In the genomic region with DNA sequence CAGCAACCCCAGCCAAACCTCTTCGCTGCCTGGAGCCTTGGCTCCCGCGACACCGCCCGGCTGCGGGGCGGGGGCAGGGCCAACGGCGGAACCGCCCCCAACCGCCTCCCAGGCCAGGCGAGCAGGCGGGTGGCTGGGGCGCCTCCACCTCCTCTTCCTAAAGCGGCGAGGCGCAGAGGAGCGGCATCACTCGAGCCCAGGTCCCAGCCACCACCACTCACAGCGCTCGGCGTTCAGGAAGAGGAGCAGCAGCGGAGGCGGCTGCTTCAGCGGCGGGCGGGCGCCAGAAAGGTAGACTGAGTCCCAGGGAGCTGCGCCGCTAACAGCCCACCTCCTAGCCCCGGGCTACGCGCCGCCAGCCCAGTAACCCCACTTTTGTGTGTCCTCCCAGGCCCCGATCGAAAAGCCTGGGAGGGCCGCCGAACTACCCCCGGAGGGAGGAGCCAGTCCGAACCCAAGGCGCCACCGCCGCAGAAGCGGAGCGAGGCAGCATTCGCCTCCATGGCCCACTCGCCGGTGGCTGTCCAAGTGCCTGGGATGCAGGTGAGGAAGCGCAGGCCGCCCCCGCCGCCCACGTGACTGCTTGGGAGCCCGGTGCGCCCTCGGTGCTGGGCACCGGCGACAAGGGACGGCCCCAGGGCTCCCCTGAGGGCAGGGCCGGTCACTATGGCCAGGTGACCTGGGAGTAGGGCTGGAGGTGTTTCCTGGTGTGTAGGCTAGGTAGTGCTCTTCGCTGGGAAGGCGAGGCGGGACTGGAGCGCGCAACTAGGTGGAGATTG, we compare ENCODE assay signal across 8 cellular contexts. TPM values are rescaled to one million over a fixed set of nuclear protein-coding genes. Genes with fewer than 3 reads are reported as not detected.
DNase-seq lines count a peak whose midpoint lies in the region; ATAC-seq and TF ChIP-seq lines count a peak whose summit lies in the region.

A gene (plus strand): TSS at position 186 of the 779 bp plus-strand sequence. CDS start 316 bp downstream, at position 502.

- H3K27ac Mint-ChIP-seq in T-helper 2 cell treated with Interferon-gamma antibody and Interleukin-4, amounts not matched to agents 5 μg/mL and 100 μg/mL, for 36 hours, result peak within 1 kb of the TSS; percentile 94

- H3K9ac ChIP-seq in skeletal muscle tissue (ENCODE audit: low read depth in 1 of 3, low read length in 3 of 3), result peak within 1 kb of the TSS; percentile 40 to 57 (median 50)

- no peaks in the 10 kb centered on the region for H3K9me3 Mint-ChIP-seq in T-helper 2 cell treated with Interferon-gamma antibody and Interleukin-4, amounts not matched to agents 5 μg/mL and 100 μg/mL, for 36 hours

- peaks cover 31% of the 10 kb centered on the region for H3K4me1 Mint-ChIP-seq in T-helper 2 cell treated with Interferon-gamma antibody and Interleukin-4, amounts not matched to agents 5 μg/mL and 100 μg/mL, for 36 hours (ENCODE audit: low read depth)

- H3K27me3 Mint-ChIP-seq in T-helper 2 cell treated with Interferon-gamma antibody and Interleukin-4, amounts not matched to agents 5 μg/mL and 100 μg/mL, for 36 hours (ENCODE audit: low read depth), result no peaks in the 10 kb centered on the region

- H3K4me1 ChIP-seq in skeletal muscle tissue (ENCODE audit: control insufficient read depth in 3 of 3, insufficient read depth in 3 of 3, low read length in 3 of 3), result peaks cover 0 to 6% (median 2%) of the 10 kb centered on the region in 3 donors

- H3K4me3 ChIP-seq in iPS-11a (ENCODE audit: low read depth, low read length) (peak within 1 kb of the TSS; percentile 74), skeletal muscle tissue (ENCODE audit: low read length in 3 of 3) (peak within 1 kb of the TSS; percentile 60 to 67 (median 65))

- DNase-seq in NCI-H1105 (lab: John Stamatoyannopoulos, UW) (peak; percentile 42), astrocyte of the hippocampus (ENCODE audit: low read depth, low spot score) (peak; percentile 77), hippocampal formation (lab: John Stamatoyannopoulos, UW) (no peak)
- DNase-seq in T-helper 2 cell treated with Interferon-gamma antibody and Interleukin-4, amounts not matched to agents 5 μg/mL and 100 μg/mL, for 36 hours (ENCODE audit: low spot score), result peak; percentile 79

- no peaks in the 10 kb centered on the region for H3K36me3 ChIP-seq in skeletal muscle tissue (ENCODE audit: control insufficient read depth in 3 of 3, insufficient read depth in 3 of 3, low read length in 3 of 3)

- no peaks in the 10 kb centered on the region for H3K9me3 ChIP-seq in skeletal muscle tissue (ENCODE audit: control insufficient read depth in 3 of 3, low read length in 3 of 3)

- H3K27me3 ChIP-seq in skeletal muscle tissue (ENCODE audit: control insufficient read depth in 3 of 3, insufficient read depth in 3 of 3, low read length in 3 of 3), result peaks cover 0 to 7% (median 0%) of the 10 kb centered on the region in 3 donors

- H3K27ac ChIP-seq in skeletal muscle tissue (ENCODE audit: low read depth, low read length), result no peak within 1 kb of the TSS

- peak; percentile 84 for ATAC-seq in HG02588 (IDR thresholded peaks at IDR 0.05; ENCODE audit: unreplicated experiment)

- peak within 1 kb of the TSS; percentile 94 for H3K4me3 Mint-ChIP-seq in T-helper 2 cell treated with Interferon-gamma antibody and Interleukin-4, amounts not matched to agents 5 μg/mL and 100 μg/mL, for 36 hours

- peak; percentile 71 for TF ChIP-seq POLR2A in GM15510 (IDR thresholded peaks at IDR 0.05; ENCODE audit: borderline replicate concordance, extremely low read depth, insufficient read length)

- peaks cover 8% of the 10 kb centered on the region for H3K36me3 Mint-ChIP-seq in T-helper 2 cell treated with Interferon-gamma antibody and Interleukin-4, amounts not matched to agents 5 μg/mL and 100 μg/mL, for 36 hours (ENCODE audit: low read depth)

RNA-seq across cellular contexts. Expression of the gene that starts here (rescaled TPM):
- total RNA-seq in skeletal muscle tissue, result 24.5 TPM

Comparison
In these comparisons a context has a peak if more than half of its experiments do, and no peak if none do; other contexts are left out.
1. DNase-seq: peak in NCI-H1105 (single experiment), T-helper 2 cell treated with Interferon-gamma antibody and Interleukin-4, amounts not matched to agents 5 μg/mL and 100 μg/mL, for 36 hours (single experiment) and astrocyte of the hippocampus (single experiment); none in hippocampal formation (0 of 2).